1 cellular context compared by ENCODE assay signal in the genomic region with DNA sequence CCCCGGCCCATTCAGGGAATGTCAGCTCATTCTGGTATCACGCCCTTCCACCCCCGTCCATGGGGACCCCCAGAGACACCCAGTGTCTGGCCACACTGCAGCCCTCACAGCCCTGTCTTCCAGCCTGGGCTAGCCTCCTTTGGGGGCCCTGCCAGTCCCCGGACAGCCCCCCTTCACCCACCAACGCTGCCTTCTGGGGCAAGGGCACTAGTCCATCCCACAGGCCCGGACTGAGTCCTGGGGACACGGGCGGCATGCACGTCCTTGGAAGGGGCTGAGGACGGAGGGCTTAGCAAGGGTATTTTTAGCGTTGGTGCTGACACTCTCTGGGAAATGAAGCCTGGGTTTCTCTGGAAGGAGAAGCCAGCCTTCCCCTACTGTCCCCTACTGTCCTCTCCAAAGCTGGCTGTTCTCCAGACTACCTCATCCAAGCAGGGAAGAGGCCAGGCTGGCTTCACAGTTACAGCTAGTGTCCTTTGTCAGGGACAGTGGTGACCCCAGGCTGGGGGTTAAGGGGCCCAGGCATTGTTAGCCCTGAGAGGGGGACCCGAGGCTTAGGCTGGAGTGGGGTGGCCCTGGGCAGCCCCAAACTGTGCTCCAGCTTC.
TF ChIP-seq lines count a peak whose summit lies in the region.

No MANE protein-coding gene starts in this region.

TF ChIP-seq in HepG2, 621 proteins besides CTCF, POLR2A, EP300 and RAD21:
- TF ChIP-seq SNAPC2 (CRISPR knock-in tag; IDR thresholded peaks at IDR 0.05) (no peak), ETV5 (CRISPR knock-in tag; IDR thresholded peaks at IDR 0.05; ENCODE audit: borderline replicate concordance) (no peak), HNRNPL (IDR thresholded peaks at IDR 0.05; ENCODE audit: low read depth, low read length) (no peak), SUZ12 (IDR thresholded peaks at IDR 0.05; ENCODE audit: low read depth, low read length) (no peak), ZNF251 (CRISPR knock-in tag; IDR thresholded peaks at IDR 0.05) (no peak), TBP (CRISPR knock-in tag; IDR thresholded peaks at IDR 0.05) (no peak), CHD2 (IDR thresholded peaks at IDR 0.05; ENCODE audit: low read depth, low read length) (no peak), ESRRA (CRISPR knock-in tag; IDR thresholded peaks at IDR 0.05; ENCODE audit: low read depth) (no peak), ZNF274 (CRISPR knock-in tag; IDR thresholded peaks at IDR 0.05) (no peak), ZNF260 (CRISPR knock-in tag; IDR thresholded peaks at IDR 0.05; ENCODE audit: borderline replicate concordance, low read depth) (no peak), ZBTB7A (CRISPR knock-in tag; IDR thresholded peaks at IDR 0.05) (no peak), HNRNPUL1 (IDR thresholded peaks at IDR 0.05; ENCODE audit: low read depth, low read length) (no peak), MAF1 (CRISPR knock-in tag; IDR thresholded peaks at IDR 0.05; ENCODE audit: borderline replicate concordance) (no peak), ZNF672 (CRISPR knock-in tag; IDR thresholded peaks at IDR 0.05) (no peak), POLR2AphosphoS5 (IDR thresholded peaks at IDR 0.05; ENCODE audit: low read depth, low read length) (no peak), ZNF121 (CRISPR knock-in tag; IDR thresholded peaks at IDR 0.05) (no peak), ZNF766 (CRISPR knock-in tag; IDR thresholded peaks at IDR 0.05; ENCODE audit: borderline replicate concordance) (no peak)
